In the genomic region with DNA sequence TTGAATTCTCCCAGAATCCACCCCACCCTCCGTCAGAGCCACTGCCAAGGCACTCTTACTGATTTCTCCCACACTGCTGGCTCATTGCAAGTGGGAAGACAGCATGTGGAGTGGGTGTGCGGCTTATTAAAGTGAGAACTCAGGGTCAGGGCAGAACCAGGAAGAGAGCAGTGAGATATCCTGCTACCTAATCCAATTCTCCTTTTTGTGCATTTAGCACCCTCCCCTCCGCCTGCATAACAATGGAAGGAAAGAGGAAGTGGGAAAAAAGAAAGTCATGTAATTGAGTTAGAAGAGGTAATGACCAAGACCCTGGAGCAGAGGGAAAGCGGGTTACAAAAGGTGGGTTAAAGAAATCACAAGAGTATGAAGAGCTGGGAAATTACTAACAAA, we compare ENCODE assay signal across 8 cellular contexts. TPM values are rescaled to one million over a fixed set of nuclear protein-coding genes. Genes with fewer than 3 reads are reported as not detected.
DNase-seq lines count a peak whose midpoint lies in the region; ATAC-seq and TF ChIP-seq lines count a peak whose summit lies in the region.

No MANE protein-coding gene starts in this region.

- no peaks in the 10 kb centered on the region for H4K20me1 ChIP-seq in H9 (ENCODE audit: control insufficient read depth, insufficient read depth, insufficient read length)

- H2AK5ac ChIP-seq in H9 (ENCODE audit: insufficient read length, low read length), result no peak overlapping the region

- no peak overlapping the region for H4K8ac ChIP-seq in H9 (replicated peaks; ENCODE audit: insufficient read length, low read depth, low read length)

- H3K27ac Mint-ChIP-seq in H9, result peak overlapping the region; percentile 73 to 97 (median 95)

- no CpG with 5 or more reads among the region's 4 CpGs for WGBS in H9 (ENCODE audit: extremely low coverage, insufficient read length, low lambda C conversion rate)
- WGBS in heart left ventricle, 4 donors, result 49 to 62% (median 54%) methylated on average over 4 of the region's 4 CpGs

- H3K4me2 ChIP-seq in H9 (ENCODE audit: insufficient read depth, insufficient read length, low read length), result peak overlapping the region; percentile 36

- no peak for TF ChIP-seq CTCF in H9 (conservative IDR thresholded peaks at IDR 0.05)
- TF ChIP-seq CTCF in heart left ventricle (IDR thresholded peaks at IDR 0.05), result no peak

- H3K9me3 Mint-ChIP-seq in H9, result no peaks in the 10 kb centered on the region

- intact Hi-C loops in heart left ventricle (cut with DNase I), result no loop called here

- peak overlapping the region; percentile 43 to 62 for H3K4me3 Mint-ChIP-seq in H9

- no peak overlapping the region for H2BK20ac ChIP-seq in H9 (ENCODE audit: low read depth, low read length, poor library complexity, severe bottlenecking)

- peak overlapping the region; percentile 61 for H3K27ac ChIP-seq in H9 (ENCODE audit: insufficient read length, low read depth, low read length)
- no peak overlapping the region for H3K27ac ChIP-seq in SJCRH30
- H3K27ac ChIP-seq in heart left ventricle, result peak overlapping the region; percentile 14 to 87 (median 65)

- DNase-seq in H9 (peak; percentile 56), SJCRH30 (peak in 1 of 2 experiments; percentile 8), heart left ventricle (peak in 2 of 5 donors; percentile 22 to 25), putamen (ENCODE audit: low spot score) (peak; percentile 64), DMS 273 (lab: John Stamatoyannopoulos, UW; ENCODE audit: unreplicated experiment) (no peak)

- no peak overlapping the region for H3K9ac ChIP-seq in H9 (ENCODE audit: extremely low read depth, insufficient read length, low read length)

- no peaks in the 10 kb centered on the region; the same call in 1 of the 2 replicates for H3K27me3 Mint-ChIP-seq in H9 (ENCODE audit: low read depth)

- no peak overlapping the region for H3T11ph ChIP-seq in H9 (ENCODE audit: low read length)

- peak overlapping the region; percentile 17 for H3K4me3 ChIP-seq in SJCRH30
- H3K4me3 ChIP-seq in heart left ventricle, result peak overlapping the region in 7 of 12 donors; percentile 9 to 37 (median 22)

- peak; percentile 46 to 87 (median 67) for ATAC-seq in heart left ventricle
- no peak for ATAC-seq in GM18502 (IDR thresholded peaks at IDR 0.05; ENCODE audit: poor library complexity, unreplicated experiment)
- ATAC-seq in HG03025 (IDR thresholded peaks at IDR 0.05; ENCODE audit: low FRiP score, unreplicated experiment), result no peak
- no peak for ATAC-seq in GM21619 (IDR thresholded peaks at IDR 0.05; ENCODE audit: unreplicated experiment)

- H3K4me1 Mint-ChIP-seq in H9, result peaks cover 35 to 38% of the 10 kb centered on the region in 2 experiments

- peak overlapping the region; percentile 1; the same call in 1 of the 2 replicates for H3K14ac ChIP-seq in H9 (ENCODE audit: insufficient read depth, low read length)

- no peak overlapping the region for H3K4ac ChIP-seq in H9 (ENCODE audit: low read depth, low read length)

- peaks cover 5% of the 10 kb centered on the region for H3K23me2 ChIP-seq in H9 (ENCODE audit: insufficient read length, low read depth, low read length, poor library complexity, severe bottlenecking)

- no peak overlapping the region for H2BK5ac ChIP-seq in H9 (ENCODE audit: insufficient read length, low read length)

- no peak overlapping the region for H2BK15ac ChIP-seq in H9 (ENCODE audit: low read depth, low read length)

- H3K9me3 ChIP-seq in H9 (ENCODE audit: control insufficient read depth, low read depth, low read length) (no peaks in the 10 kb centered on the region), SJCRH30 (replicated peaks) (no peaks in the 10 kb centered on the region), heart left ventricle (no peaks in the 10 kb centered on the region)

- H3K36me3 ChIP-seq in SJCRH30 (no peaks in the 10 kb centered on the region), heart left ventricle (no peaks in the 10 kb centered on the region)

- H3K56ac ChIP-seq in H9 (ENCODE audit: insufficient read length, low read depth, low read length), result no peak overlapping the region

- TF ChIP-seq POLR2A in heart left ventricle (IDR thresholded peaks at IDR 0.05), result no peak

- peak overlapping the region; percentile 48 for H3K18ac ChIP-seq in H9 (ENCODE audit: insufficient read length, low read depth, low read length)

- H3K27me3 ChIP-seq in H9 (ENCODE audit: insufficient read depth, low read length) (no peaks in the 10 kb centered on the region), SJCRH30 (no peaks in the 10 kb centered on the region), heart left ventricle (no peaks in the 10 kb centered on the region)

- H2BK12ac ChIP-seq in H9 (ENCODE audit: insufficient read length, low read depth, low read length), result no peak overlapping the region

- no peak overlapping the region for H3K23ac ChIP-seq in H9 (ENCODE audit: insufficient read length, low read depth, low read length)

- H3K79me2 ChIP-seq in H9 (ENCODE audit: insufficient read depth, low read length), result no peaks in the 10 kb centered on the region

- H4K91ac ChIP-seq in H9 (ENCODE audit: insufficient read length, low read depth, low read length), result no peak overlapping the region

- peak overlapping the region; percentile 88 for H2BK120ac ChIP-seq in H9 (ENCODE audit: low read depth, low read length, poor library complexity, severe bottlenecking)

- H3K4me1 ChIP-seq in H9 (ENCODE audit: insufficient read depth, low read length) (peaks cover 19% of the 10 kb centered on the region; the same call in 1 of the 2 replicates), SJCRH30 (peaks cover 4% of the 10 kb centered on the region; the same call in 1 of the 2 replicates), heart left ventricle (peaks cover 6 to 30% (median 15%) of the 10 kb centered on the region in 12 donors)

- no peak overlapping the region for H2AFZ ChIP-seq in H9 (ENCODE audit: low read length)

- H3K79me1 ChIP-seq in H9 (ENCODE audit: insufficient read depth, low read depth, low read length, poor library complexity, severe bottlenecking), result no peaks in the 10 kb centered on the region

- no peaks in the 10 kb centered on the region for H3K36me3 Mint-ChIP-seq in H9 (ENCODE audit: insufficient read depth in 1 of 3, low read depth in 3 of 3)

- no peak overlapping the region for H4K5ac ChIP-seq in H9 (ENCODE audit: insufficient read length, low read depth, low read length)

RNA-seq across cellular contexts. Expression of a gene that starts 27.8 kb away (rescaled TPM):
- total RNA-seq in H9 (2021) (33.0 and 35.6 TPM in 2 replicates), heart left ventricle (10 to 100 TPM; 23.4 to 38.1 (median 29.4) TPM)
- 4.9 and 5.6 TPM in 2 replicates for total RNA-seq in SJCRH30 (2014; rRNA removed; shearing (Covaris generic))
- 10 to 100 TPM in 1 of 2 donors, 1 to 10 TPM in 1; 6.9 to 30.5 TPM for polyA plus RNA-seq in heart left ventricle

Comparison
In these comparisons a context has a peak if more than half of its experiments do, and no peak if none do; other contexts are left out.
1. ATAC-seq: peak in heart left ventricle (4 of 4); none in GM18502 (single experiment), HG03025 (single experiment) and GM21619 (single experiment).